ENCODE assay signal across 28 cellular contexts in genomic region chr10:78985973-78986372, GRCh38.
"Had no signal": no experiment of that assay in that cellular context is flagged by ENCODE, and none has a peak within 500 bp of the region (broad histone marks: within the 10 kb centered on the region; RNA-seq: fewer than 3 reads in every experiment).

No MANE protein-coding gene starts in this region.

- H3K36me3 ChIP-seq: ascending aorta, brain microvascular endothelial cell, gastroesophageal sphincter, neutrophil, ovary, right lobe of liver, vagina had no signal

- H3K9me3 Mint-ChIP-seq: activated naive CD8-positive, alpha-beta T cell treated with anti-CD3 and anti-CD28 coated beads, Interleukin-2, amount 10 ng/mL, durations not matched to agents 7 days and 5 days; activated T-cell treated with anti-CD3 and anti-CD28 coated beads, Interleukin-2, amount 50 U/mL, for 72 hours; effector memory CD8-positive, alpha-beta T cell; natural killer cell treated with Interleukin-12 subunit alpha and Interleukin-12 subunit beta and Interleukin-15 and Interleukin-18, amount 100 ng/mL, for 72 hours; stimulated activated memory B cell treated with anti-CD40 and anti-IgM and Interleukin-4, amounts not matched to agents 10 μg/mL and 1 μg/mL and 100 μg/mL, for 72 hours; stimulated activated naive CD8-positive, alpha-beta T cell treated with anti-CD3 and anti-CD28 coated beads, Interleukin-15, amount 100 ng/mL, for 72 hours; T-cell; type B pancreatic cell had no signal

- H3K27ac ChIP-seq: ascending aorta, brain microvascular endothelial cell, gastroesophageal sphincter, neutrophil, ovary, right lobe of liver, skin epidermis, vagina had no signal

- H3K4me1 ChIP-seq: ascending aorta had no signal

- H3K4me3 ChIP-seq: ascending aorta, gastroesophageal sphincter, ovary, right lobe of liver, skin epidermis, vagina had no signal

- H3K4me3 Mint-ChIP-seq: activated CD4-positive, alpha-beta T cell treated with anti-CD3 and anti-CD28 coated beads for 36 hours; activated naive CD8-positive, alpha-beta T cell treated with anti-CD3 and anti-CD28 coated beads, Interleukin-2, amount 10 ng/mL, durations not matched to agents 7 days and 5 days; activated T-cell treated with anti-CD3 and anti-CD28 coated beads, Interleukin-2, amount 50 U/mL, for 72 hours; effector memory CD8-positive, alpha-beta T cell; natural killer cell treated with Interleukin-12 subunit alpha and Interleukin-12 subunit beta and Interleukin-15 and Interleukin-18, amount 100 ng/mL, for 72 hours; stimulated activated memory B cell treated with anti-CD40 and anti-IgM and Interleukin-4, amounts not matched to agents 10 μg/mL and 1 μg/mL and 100 μg/mL, for 72 hours; stimulated activated naive CD8-positive, alpha-beta T cell treated with anti-CD3 and anti-CD28 coated beads, Interleukin-15, amount 100 ng/mL, for 72 hours; T-cell; type B pancreatic cell had no signal

- H3K27ac Mint-ChIP-seq: activated CD4-positive, alpha-beta T cell treated with anti-CD3 and anti-CD28 coated beads for 36 hours; activated naive CD8-positive, alpha-beta T cell treated with anti-CD3 and anti-CD28 coated beads, Interleukin-2, amount 10 ng/mL, durations not matched to agents 7 days and 5 days; activated T-cell treated with anti-CD3 and anti-CD28 coated beads, Interleukin-2, amount 50 U/mL, for 72 hours; effector memory CD8-positive, alpha-beta T cell; natural killer cell treated with Interleukin-12 subunit alpha and Interleukin-12 subunit beta and Interleukin-15 and Interleukin-18, amount 100 ng/mL, for 72 hours; progenitor cell of endocrine pancreas; stimulated activated memory B cell treated with anti-CD40 and anti-IgM and Interleukin-4, amounts not matched to agents 10 μg/mL and 1 μg/mL and 100 μg/mL, for 72 hours; T-cell; type B pancreatic cell had no signal

- ATAC-seq: activated CD4-positive, alpha-beta T cell treated with anti-CD3 and anti-CD28 coated beads for 36 hours; activated T-cell treated with anti-CD3 and anti-CD28 coated beads, Interleukin-2, amount 50 U/mL, for 72 hours; effector memory CD8-positive, alpha-beta T cell; gastroesophageal sphincter; left colon; natural killer cell treated with Interleukin-12 subunit alpha and Interleukin-12 subunit beta and Interleukin-15 and Interleukin-18, amount 100 ng/mL, for 72 hours; right lobe of liver; stimulated activated memory B cell treated with anti-CD40 and anti-IgM and Interleukin-4, amounts not matched to agents 10 μg/mL and 1 μg/mL and 100 μg/mL, for 72 hours; stimulated activated naive CD8-positive, alpha-beta T cell treated with anti-CD3 and anti-CD28 coated beads, Interleukin-15, amount 100 ng/mL, for 72 hours; T-cell had no signal

- H3K36me3 Mint-ChIP-seq: activated naive CD8-positive, alpha-beta T cell treated with anti-CD3 and anti-CD28 coated beads, Interleukin-2, amount 10 ng/mL, durations not matched to agents 7 days and 5 days; natural killer cell treated with Interleukin-12 subunit alpha and Interleukin-12 subunit beta and Interleukin-15 and Interleukin-18, amount 100 ng/mL, for 72 hours; stimulated activated memory B cell treated with anti-CD40 and anti-IgM and Interleukin-4, amounts not matched to agents 10 μg/mL and 1 μg/mL and 100 μg/mL, for 72 hours; T-cell; type B pancreatic cell had no signal

- H3K27me3 ChIP-seq: ascending aorta, brain microvascular endothelial cell, gastroesophageal sphincter, neutrophil, ovary, right lobe of liver, vagina had no signal

- H3K9me3 ChIP-seq: ascending aorta, neutrophil, ovary, right lobe of liver, vagina had no signal

- DNase-seq: activated CD4-positive, alpha-beta T cell treated with anti-CD3 and anti-CD28 coated beads for 36 hours; activated CD4-positive, CD25-positive, alpha-beta regulatory T cell; activated naive CD4-positive, alpha-beta T cell treated with Interleukin-2 at 50 U/mL for 16 hours; activated naive CD8-positive, alpha-beta T cell treated with anti-CD3 and anti-CD28 coated beads, Interleukin-2, amount 10 ng/mL, durations not matched to agents 7 days and 5 days; activated T-cell treated with anti-CD3 and anti-CD28 coated beads for 4 hours; activated T-cell treated with anti-CD3 and anti-CD28 coated beads, Interleukin-2, amount 50 U/mL, for 72 hours; brain microvascular endothelial cell; cortex of kidney; effector memory CD8-positive, alpha-beta T cell; erythroblast; hippocampal formation; kidney; left colon; ovary; right lobe of liver; stimulated activated CD4-positive, alpha-beta T cell treated with anti-CD3 and anti-CD28 coated beads, Interleukin-4, amount 100 ng/mL, for 24 hours; stimulated activated naive CD8-positive, alpha-beta T cell treated with anti-CD3 and anti-CD28 coated beads, Interleukin-15, amount 100 ng/mL, for 72 hours; substantia nigra; T-cell had no signal

- H3K27me3 Mint-ChIP-seq: activated CD4-positive, alpha-beta T cell treated with anti-CD3 and anti-CD28 coated beads for 36 hours; stimulated activated naive CD8-positive, alpha-beta T cell treated with anti-CD3 and anti-CD28 coated beads, Interleukin-15, amount 100 ng/mL, for 72 hours; T-cell had no signal
